Comparison of ENCODE assay signal across 14 cellular contexts in genomic region chr21:29187939-29188338, GRCh38. TPM values are rescaled to one million over a fixed set of nuclear protein-coding genes. Genes with fewer than 3 reads are reported as not detected.
A peak's percentile ranks its signal among the peaks of the same experiment; 100 is the strongest.
DNase-seq lines count a peak whose midpoint lies in the region; ATAC-seq, FAIRE-seq and TF ChIP-seq lines count a peak whose summit lies in the region.
"Had no signal": no experiment of that assay in that cellular context is flagged by ENCODE, and none has a peak within 500 bp of the region (broad histone marks: within the 10 kb centered on the region; RNA-seq: fewer than 3 reads in every experiment).

No MANE protein-coding gene starts in this region.

- H3K4me2 ChIP-seq in astrocyte (ENCODE audit: low read length), result peak overlapping the region; percentile 32

- H3K27ac ChIP-seq in astrocyte (ENCODE audit: low read depth, low read length) (peak overlapping the region; percentile 70), spleen (no peak overlapping the region)
- H3K27ac ChIP-seq: 22Rv1, upper lobe of left lung had no signal

- H3K9me3 Mint-ChIP-seq in astrocyte (ENCODE audit: unreplicated experiment), result no peaks in the 10 kb centered on the region
- H3K9me3 Mint-ChIP-seq: brain, nephron had no signal

- peaks cover 35% of the 10 kb centered on the region for H3K4me1 Mint-ChIP-seq in astrocyte (ENCODE audit: low read depth, unreplicated experiment)
- H3K4me1 Mint-ChIP-seq: brain, nephron had no signal

- no peaks in the 10 kb centered on the region for H3K27me3 ChIP-seq in astrocyte (ENCODE audit: insufficient read depth, low read length)
- no peaks in the 10 kb centered on the region for H3K27me3 ChIP-seq in spleen (replicated peaks in 1 of 7)
- H3K27me3 ChIP-seq: heart right ventricle, upper lobe of left lung had no signal

- peak overlapping the region; percentile 43 for H3K27ac Mint-ChIP-seq in astrocyte (ENCODE audit: unreplicated experiment)
- H3K27ac Mint-ChIP-seq: brain, nephron had no signal

- peaks cover 3% of the 10 kb centered on the region for H3K36me3 Mint-ChIP-seq in astrocyte (ENCODE audit: low read depth, unreplicated experiment)
- H3K36me3 Mint-ChIP-seq: brain had no signal

- H4K20me1 ChIP-seq in astrocyte (ENCODE audit: insufficient read depth, low read length), result no peaks in the 10 kb centered on the region

- peak; percentile 91 for FAIRE-seq in astrocyte (lab: Jason Lieb, UNC)

- no peak overlapping the region for H2AFZ ChIP-seq in astrocyte (ENCODE audit: low read depth, low read length)

- TF ChIP-seq POLR2A in spleen (IDR thresholded peaks at IDR 0.05), result no peak
- TF ChIP-seq POLR2A in GM18505 (IDR thresholded peaks at IDR 0.05; ENCODE audit: borderline replicate concordance, extremely low read depth, insufficient read depth, insufficient read length), result no peak

- TF ChIP-seq CTCF in astrocyte (IDR thresholded peaks at IDR 0.05; ENCODE audit: insufficient read depth, low read depth, low read length) (no peak), spleen (IDR thresholded peaks at IDR 0.05 in 8 of 11, conservative IDR thresholded peaks at IDR 0.05 in 3 of 11) (no peak)

- no peak for ATAC-seq in HG03432 (IDR thresholded peaks at IDR 0.05; ENCODE audit: unreplicated experiment)
- ATAC-seq in GM18505 (IDR thresholded peaks at IDR 0.05; ENCODE audit: unreplicated experiment), result no peak

- DNase-seq in DMS 273 (lab: John Stamatoyannopoulos, UW; ENCODE audit: unreplicated experiment) (peak; percentile 33), DMS 273 treated with DMSO at 0.1 percent for 48 hours (lab: John Stamatoyannopoulos, UW) (no peak), astrocyte (ENCODE audit: low read depth) (peak; percentile 95), kidney glomerular epithelial cell (lab: John Stamatoyannopoulos, UW) (peak; percentile 23), stromal cell of bone marrow (ENCODE audit: low read depth) (peak; percentile 90), spleen (no peak)
- DNase-seq: heart right ventricle, NCI-H1105, upper lobe of left lung had no signal

- WGBS in spleen, 5 donors, result 86 to 94% (median 90%) methylated on average over 2 of the region's 2 CpGs

- H3K79me2 ChIP-seq in astrocyte (ENCODE audit: insufficient read depth, low read length), result peaks cover 4% of the 10 kb centered on the region

- H3K4me3 Mint-ChIP-seq in astrocyte (ENCODE audit: unreplicated experiment), result no peak overlapping the region
- H3K4me3 Mint-ChIP-seq: brain, nephron had no signal

- peak overlapping the region; percentile 8 for H3K9ac ChIP-seq in astrocyte (ENCODE audit: low read length)

- H3K36me3 ChIP-seq in astrocyte (ENCODE audit: insufficient read depth, low read length) (no peaks in the 10 kb centered on the region), spleen (no peaks in the 10 kb centered on the region)
- H3K36me3 ChIP-seq: heart right ventricle, upper lobe of left lung had no signal

- no peaks in the 10 kb centered on the region for H3K27me3 Mint-ChIP-seq in astrocyte (ENCODE audit: low read depth, unreplicated experiment)

- H3K4me1 ChIP-seq in astrocyte (ENCODE audit: insufficient read depth, low read length) (peaks cover 33% of the 10 kb centered on the region), spleen (peaks cover 0 to 47% (median 20%) of the 10 kb centered on the region in 6 donors)

- H3K9me3 ChIP-seq in astrocyte (ENCODE audit: insufficient read depth, low read depth, low read length), result no peaks in the 10 kb centered on the region
- H3K9me3 ChIP-seq in spleen, result no peaks in the 10 kb centered on the region
- H3K9me3 ChIP-seq: heart right ventricle, upper lobe of left lung had no signal

- no peak overlapping the region for H3K4me3 ChIP-seq in astrocyte (ENCODE audit: insufficient read depth, low read depth, low read length)
- no peak overlapping the region for H3K4me3 ChIP-seq in spleen
- H3K4me3 ChIP-seq: heart right ventricle, upper lobe of left lung had no signal

- intact Hi-C loops in spleen (cut with DNase I; ENCODE audit: low total_unique reads), result no loop called here

RNA-seq across cellular contexts. Expression of gene MAP3K7CL, which starts 57.5 kb away (rescaled TPM):
- 67.3 and 75.2 TPM in 2 replicates for total RNA-seq in astrocyte
- total RNA-seq in spleen, result 10 to 100 TPM in 5 of 7 donors, 1 to 10 TPM in 2; 7.1 to 24.3 (median 13.9) TPM
- 10 to 100 TPM in 2 of 3 donors, 1 to 10 TPM in 1; 6.9 to 13.3 (median 10.5) TPM for polyA plus RNA-seq in spleen

Comparison
In these comparisons a context has a peak if more than half of its experiments do, and no peak if none do; other contexts are left out.
1. DNase-seq: peak in DMS 273 (single experiment), astrocyte (single experiment), kidney glomerular epithelial cell (single experiment) and stromal cell of bone marrow (single experiment); none in DMS 273 treated with DMSO at 0.1 percent for 48 hours (single experiment) and spleen (single experiment).